7 cellular contexts compared by ENCODE assay signal in the genomic region with DNA sequence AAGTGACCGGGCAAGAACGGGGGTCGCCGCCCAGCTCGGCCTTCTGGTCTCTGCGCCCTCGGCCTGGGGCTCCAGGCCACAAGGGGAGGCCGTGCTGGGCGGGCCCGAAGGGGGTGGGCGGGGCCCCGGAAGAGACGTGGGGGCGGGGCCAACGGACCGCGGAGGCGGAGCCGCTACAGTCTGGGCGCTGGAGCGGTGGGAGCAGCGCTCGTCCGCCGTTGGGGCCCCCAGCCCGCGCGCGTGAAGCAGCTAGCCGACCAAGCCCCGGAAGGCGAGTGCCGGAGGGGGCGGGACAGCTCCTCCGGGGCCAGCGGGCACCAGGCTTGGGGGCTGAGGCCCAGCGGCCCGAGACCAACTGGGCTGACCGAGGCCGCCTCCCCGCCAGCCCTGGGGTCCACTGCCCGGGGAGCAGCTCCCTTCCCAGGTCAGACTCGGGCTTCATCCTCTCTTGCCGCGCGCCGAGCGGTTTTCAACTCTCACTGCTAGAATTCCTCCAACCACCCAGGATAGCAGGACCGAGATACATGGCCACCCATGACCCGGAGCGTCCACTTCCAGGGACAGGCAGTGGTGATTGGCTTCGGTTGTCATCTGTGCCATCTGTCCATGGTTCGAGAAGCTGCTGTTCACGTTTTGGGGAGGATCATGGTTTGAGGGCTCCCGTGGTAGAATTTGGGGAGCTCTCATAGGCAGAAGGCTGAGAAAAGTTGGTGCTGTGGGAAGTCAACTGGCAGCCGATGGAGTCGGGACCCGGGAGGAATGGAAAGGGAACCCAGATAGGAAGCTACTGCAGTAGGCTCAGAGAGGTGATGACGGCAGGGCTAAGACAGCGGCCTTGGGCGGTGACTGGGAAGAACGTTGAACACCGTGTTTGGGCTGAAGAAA. TPM values are rescaled to one million over a fixed set of nuclear protein-coding genes. Genes with fewer than 3 reads are reported as not detected.
DNase-seq lines count a peak whose midpoint lies in the region; ATAC-seq, FAIRE-seq and TF ChIP-seq lines count a peak whose summit lies in the region.

No MANE protein-coding gene starts in this region.

- peaks cover 15% of the 10 kb centered on the region for H3K4me1 Mint-ChIP-seq in WTC11

- H3K9me3 ChIP-seq in mammary epithelial cell (replicated peaks; ENCODE audit: insufficient read depth, low read length) (no peaks in the 10 kb centered on the region), small intestine (ENCODE audit: control insufficient read depth, low read depth) (no peaks in the 10 kb centered on the region)

- BruUV-seq in mammary epithelial cell (replicated peaks; lab: Mats Ljungman, UMichigan), result TSS peak; percentile 41

- H2AFZ ChIP-seq in mammary epithelial cell (ENCODE audit: low read depth, low read length), result peak overlapping the region; percentile 94

- DNase-seq in NCI-H2171 treated with DMSO at 0.1 percent for 48 hours (lab: John Stamatoyannopoulos, UW) (peak; percentile 56), WTC11 (ENCODE audit: low spot score) (peak; percentile 87), mammary epithelial cell (peak; percentile 48), iPS-NIHi7 (ENCODE audit: extremely low spot score) (peak; percentile 98), small intestine (peak; percentile 74)

- POLR2A ChIA-PET in WTC11 (lab: Charles Lee), result interaction anchor here (0.6 to 1.6 kb wide), 5 partner anchors 19 to 47 kb away, joined by 3 to 6 read pairs (median 4); a partner anchor contains a TSS

- peak overlapping the region; percentile 90 for H3K4me2 ChIP-seq in mammary epithelial cell (ENCODE audit: insufficient read depth, low read depth, low read length)

- H3K4me3 Mint-ChIP-seq in WTC11, result peak overlapping the region; percentile 85

- intact Hi-C loops in mammary epithelial cell (cut with micrococcal nuclease), result loop anchor here (5.0 kb wide), 1 partner anchor 40 kb away; no protein-coding TSS in a partner anchor

- in situ Hi-C loops in mammary epithelial cell (cut with MboI; ENCODE audit: low sequenced_read_pairs in 2 of 2), result no loop called here

- peaks cover 32% of the 10 kb centered on the region for H3K27me3 Mint-ChIP-seq in WTC11 (ENCODE audit: low read depth)

- no peak for FAIRE-seq in small intestine (lab: Jason Lieb, UNC)

- no peaks in the 10 kb centered on the region for H3K79me2 ChIP-seq in mammary epithelial cell (ENCODE audit: insufficient read depth, low read length)

- no peaks in the 10 kb centered on the region for H3K36me3 ChIP-seq in mammary epithelial cell (ENCODE audit: insufficient read depth, low read length)
- H3K36me3 ChIP-seq in small intestine (ENCODE audit: control insufficient read depth in 2 of 2, insufficient read depth in 2 of 2, low read length in 2 of 2), result no peaks in the 10 kb centered on the region

- no peaks in the 10 kb centered on the region for H3K27me3 ChIP-seq in mammary epithelial cell (ENCODE audit: insufficient read depth, low read length)
- H3K27me3 ChIP-seq in small intestine (ENCODE audit: control insufficient read depth in 2 of 2, insufficient read depth in 2 of 2, low read length in 2 of 2), result no peaks in the 10 kb centered on the region

- H3K9ac ChIP-seq in mammary epithelial cell (ENCODE audit: insufficient read depth, low read length), result no peak overlapping the region

- H3K36me3 Mint-ChIP-seq in WTC11, result no peaks in the 10 kb centered on the region

- under 1% methylated on average over 23 of the region's 63 CpGs for WGBS in mammary epithelial cell (ENCODE audit: low coverage, missing lambda C conversion rate)
- WGBS in small intestine, 3 donors, result 0 to 1% (median 1%) methylated on average over 36 to 63 of the region's 63 CpGs

- H3K4me1 ChIP-seq in mammary epithelial cell (ENCODE audit: insufficient read depth, low read length) (peaks cover 2% of the 10 kb centered on the region), small intestine (ENCODE audit: control insufficient read depth in 2 of 2, insufficient read depth in 1 of 2, low read depth in 1 of 2, low read length in 1 of 2) (peaks cover 0 to 5% of the 10 kb centered on the region in 2 donors)

- no peaks in the 10 kb centered on the region for H4K20me1 ChIP-seq in mammary epithelial cell (ENCODE audit: insufficient read depth, low read length)

- H3K9me3 Mint-ChIP-seq in WTC11, result no peaks in the 10 kb centered on the region

- H3K27ac ChIP-seq in mammary epithelial cell (ENCODE audit: insufficient read depth, low read depth, low read length) (peak overlapping the region; percentile 25), small intestine (ENCODE audit: low read depth in 1 of 2, low read length in 1 of 2) (peak overlapping the region; percentile 89 to 93)

- H3K4me3 ChIP-seq in mammary epithelial cell (replicated peaks in 1 of 3; ENCODE audit: insufficient read depth in 1 of 3, low read depth in 2 of 3, low read length in 3 of 3), result peak overlapping the region; percentile 67 to 69 (median 68)
- peak overlapping the region; percentile 62 to 80 for H3K4me3 ChIP-seq in small intestine (ENCODE audit: low read depth in 1 of 2, low read length in 2 of 2)

- ATAC-seq in GM18511 (IDR thresholded peaks at IDR 0.05; ENCODE audit: unreplicated experiment) (peak; percentile 97), HG02884 (IDR thresholded peaks at IDR 0.05; ENCODE audit: unreplicated experiment) (peak; percentile 83), WTC11 (peak; percentile 97)

- H3K27ac Mint-ChIP-seq in WTC11, result no peak overlapping the region

- TF ChIP-seq CTCF in WTC11 (IDR thresholded peaks at IDR 0.05) (no peak), mammary epithelial cell (conservative IDR thresholded peaks at IDR 0.05 in 1 of 2, IDR thresholded peaks at IDR 0.05 in 1 of 2; ENCODE audit: extremely low read depth in 1 of 2, insufficient read depth in 1 of 2, low read depth in 1 of 2, low read length in 2 of 2) (no peak)

- dilution Hi-C loops in mammary epithelial cell (cut with HindIII; ENCODE audit: low sequenced_read_pairs), result no loop called here

- CTCF ChIA-PET in WTC11 (lab: Charles Lee), result interaction anchor here (0.6 to 2.7 kb wide), 7 partner anchors 40 to 1579 kb away, joined by 3 to 20 read pairs (median 3); a partner anchor contains a TSS
- CTCF ChIA-PET in mammary epithelial cell (lab: Charles Lee; ENCODE audit: low non-redundant PET), result interaction anchor here (0.6 kb wide), 1 partner anchor 44 kb away, joined by 3 read pairs; no protein-coding TSS in a partner anchor

TF ChIP-seq in WTC11, 78 proteins besides CTCF, POLR2A, EP300 and RAD21 (continues in another document):
- TF ChIP-seq, protein P1, sequence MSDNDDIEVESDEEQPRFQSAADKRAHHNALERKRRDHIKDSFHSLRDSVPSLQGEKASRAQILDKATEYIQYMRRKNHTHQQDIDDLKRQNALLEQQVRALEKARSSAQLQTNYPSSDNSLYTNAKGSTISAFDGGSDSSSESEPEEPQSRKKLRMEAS (CRISPR knock-in tag; IDR thresholded peaks at IDR 0.05), result peak; percentile 40; the same call in 1 of the 2 replicates
- TF ChIP-seq, protein P2, sequence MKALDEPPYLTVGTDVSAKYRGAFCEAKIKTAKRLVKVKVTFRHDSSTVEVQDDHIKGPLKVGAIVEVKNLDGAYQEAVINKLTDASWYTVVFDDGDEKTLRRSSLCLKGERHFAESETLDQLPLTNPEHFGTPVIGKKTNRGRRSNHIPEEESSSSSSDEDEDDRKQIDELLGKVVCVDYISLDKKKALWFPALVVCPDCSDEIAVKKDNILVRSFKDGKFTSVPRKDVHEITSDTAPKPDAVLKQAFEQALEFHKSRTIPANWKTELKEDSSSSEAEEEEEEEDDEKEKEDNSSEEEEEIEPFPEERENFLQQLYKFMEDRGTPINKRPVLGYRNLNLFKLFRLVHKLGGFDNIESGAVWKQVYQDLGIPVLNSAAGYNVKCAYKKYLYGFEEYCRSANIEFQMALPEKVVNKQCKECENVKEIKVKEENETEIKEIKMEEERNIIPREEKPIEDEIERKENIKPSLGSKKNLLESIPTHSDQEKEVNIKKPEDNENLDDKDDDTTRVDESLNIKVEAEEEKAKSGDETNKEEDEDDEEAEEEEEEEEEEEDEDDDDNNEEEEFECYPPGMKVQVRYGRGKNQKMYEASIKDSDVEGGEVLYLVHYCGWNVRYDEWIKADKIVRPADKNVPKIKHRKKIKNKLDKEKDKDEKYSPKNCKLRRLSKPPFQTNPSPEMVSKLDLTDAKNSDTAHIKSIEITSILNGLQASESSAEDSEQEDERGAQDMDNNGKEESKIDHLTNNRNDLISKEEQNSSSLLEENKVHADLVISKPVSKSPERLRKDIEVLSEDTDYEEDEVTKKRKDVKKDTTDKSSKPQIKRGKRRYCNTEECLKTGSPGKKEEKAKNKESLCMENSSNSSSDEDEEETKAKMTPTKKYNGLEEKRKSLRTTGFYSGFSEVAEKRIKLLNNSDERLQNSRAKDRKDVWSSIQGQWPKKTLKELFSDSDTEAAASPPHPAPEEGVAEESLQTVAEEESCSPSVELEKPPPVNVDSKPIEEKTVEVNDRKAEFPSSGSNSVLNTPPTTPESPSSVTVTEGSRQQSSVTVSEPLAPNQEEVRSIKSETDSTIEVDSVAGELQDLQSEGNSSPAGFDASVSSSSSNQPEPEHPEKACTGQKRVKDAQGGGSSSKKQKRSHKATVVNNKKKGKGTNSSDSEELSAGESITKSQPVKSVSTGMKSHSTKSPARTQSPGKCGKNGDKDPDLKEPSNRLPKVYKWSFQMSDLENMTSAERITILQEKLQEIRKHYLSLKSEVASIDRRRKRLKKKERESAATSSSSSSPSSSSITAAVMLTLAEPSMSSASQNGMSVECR (CRISPR knock-in tag; IDR thresholded peaks at IDR 0.05; ENCODE audit: borderline replicate concordance), result peak; percentile 42; the same call in 1 of the 2 replicates
- TF ChIP-seq IRF2 (CRISPR knock-in tag; IDR thresholded peaks at IDR 0.05; ENCODE audit: borderline replicate concordance, low read depth), result no peak

RNA-seq across cellular contexts. Expression of a gene that starts 44.6 kb away (rescaled TPM):
- 86.3 to 89.6 TPM (median 86.7 TPM) in 3 replicates for total RNA-seq in WTC11 (2021)
- 10 to 100 TPM; 30.5 to 43.0 TPM for total RNA-seq in mammary epithelial cell
- polyA plus RNA-seq in mammary epithelial cell, result 31.6 TPM
- polyA minus RNA-seq in mammary epithelial cell, result 20.1 TPM
- 10 to 100 TPM; 27.0 to 32.9 (median 31.0) TPM for polyA plus RNA-seq in small intestine

RNA-seq across cellular contexts. Expression of a gene that starts 51.8 kb away (rescaled TPM):
- total RNA-seq in WTC11 (2021) (69.9 to 84.5 TPM (median 78.9 TPM) in 3 replicates), mammary epithelial cell (10 to 100 TPM; 11.2 to 45.5 TPM)
- polyA plus RNA-seq in mammary epithelial cell (10.4 TPM), small intestine (10 to 100 TPM; 37.9 to 76.7 (median 55.1) TPM)
- polyA minus RNA-seq in mammary epithelial cell, result 93.1 TPM

Comparison
In these comparisons a context has a peak if more than half of its experiments do, and no peak if none do; other contexts are left out.
1. Peak in every context shown above with its lines: DNase-seq, ATAC-seq, H3K4me3 ChIP-seq and H3K27ac ChIP-seq.
2. DNase-seq: peak in every context shown above with its lines; median percentile 98 in iPS-NIHi7; 87 in WTC11; 74 in small intestine; 56 in NCI-H2171 treated with DMSO at 0.1 percent for 48 hours; 48 in mammary epithelial cell.